In genomic region chr2:231387904-231388724, GRCh38 we compare ENCODE assay signal across 10 cellular contexts. TPM values are rescaled to one million over a fixed set of nuclear protein-coding genes. Genes with fewer than 3 reads are reported as not detected.
DNase-seq lines count a peak whose midpoint lies in the region; ATAC-seq and TF ChIP-seq lines count a peak whose summit lies in the region.
"Had no signal": no experiment of that assay in that cellular context is flagged by ENCODE, and none has a peak within 500 bp of the region (broad histone marks: within the 10 kb centered on the region; RNA-seq: fewer than 3 reads in every experiment).

No MANE protein-coding gene starts in this region.

- H3K36me3 Mint-ChIP-seq in CD4-positive, CD25-positive, alpha-beta regulatory T cell, result no peaks in the 10 kb centered on the region
- H3K36me3 Mint-ChIP-seq in nephron progenitor cell (ENCODE audit: low read depth), result peaks cover 20% of the 10 kb centered on the region
- no peaks in the 10 kb centered on the region for H3K36me3 Mint-ChIP-seq in activated CD4-positive, alpha-beta T cell treated with anti-CD3 and anti-CD28 coated beads, Interleukin-2, amount 10 ng/mL, durations not matched to agents 24 days and 14 days (ENCODE audit: low read depth)
- no peaks in the 10 kb centered on the region for H3K36me3 Mint-ChIP-seq in activated T-helper 17 cell treated with anti-CD3 and anti-CD28 coated beads, Interleukin-2, amount 50 U/mL, for 72 hours (ENCODE audit: low read depth)

- H3K4me1 ChIP-seq in CD4-positive, CD25-positive, alpha-beta regulatory T cell (ENCODE audit: control insufficient read depth, insufficient read depth, low read length, poor library complexity, severe bottlenecking), result no peaks in the 10 kb centered on the region
- no peaks in the 10 kb centered on the region for H3K4me1 ChIP-seq in RWPE2 (ENCODE audit: insufficient read depth, poor library complexity, severe bottlenecking)

- H3K27ac Mint-ChIP-seq in CD4-positive, CD25-positive, alpha-beta regulatory T cell, result no peak overlapping the region
- H3K27ac Mint-ChIP-seq in nephron progenitor cell, result peak overlapping the region; percentile 39
- no peak overlapping the region for H3K27ac Mint-ChIP-seq in activated CD4-positive, alpha-beta T cell treated with anti-CD3 and anti-CD28 coated beads, Interleukin-2, amount 10 ng/mL, durations not matched to agents 24 days and 14 days
- H3K27ac Mint-ChIP-seq in activated T-helper 17 cell treated with anti-CD3 and anti-CD28 coated beads, Interleukin-2, amount 50 U/mL, for 72 hours, result no peak overlapping the region

- DNase-seq in CD4-positive, CD25-positive, alpha-beta regulatory T cell, result no peak
- DNase-seq in RWPE2 (ENCODE audit: low spot score) (no peak), fibroblast of mammary gland (ENCODE audit: low read depth) (peak; percentile 43), nephron progenitor cell (no peak)
- DNase-seq in activated CD4-positive, alpha-beta T cell treated with anti-CD3 and anti-CD28 coated beads, Interleukin-2, amount 10 ng/mL, durations not matched to agents 24 days and 14 days, result no peak
- no peak for DNase-seq in stimulated activated CD8-positive, alpha-beta memory T cell treated with anti-CD3 and anti-CD28 coated beads, Interleukin-4, amount 100 ng/mL, for 48 hours
- DNase-seq: central memory CD4-positive, alpha-beta T cell had no signal

- intact Hi-C loops in activated CD4-positive, alpha-beta T cell treated with anti-CD3 and anti-CD28 coated beads, Interleukin-2, amount 10 ng/mL, durations not matched to agents 24 days and 14 days (cut with micrococcal nuclease), result no loop called here

- H3K9me3 ChIP-seq in CD4-positive, CD25-positive, alpha-beta regulatory T cell (ENCODE audit: control insufficient read depth in 2 of 2, low read length in 2 of 2), result no peaks in the 10 kb centered on the region
- H3K9me3 ChIP-seq in RWPE2 (ENCODE audit: severe bottlenecking), result no peaks in the 10 kb centered on the region

- peak; percentile 23 to 26 for ATAC-seq in CD4-positive, CD25-positive, alpha-beta regulatory T cell (ENCODE audit: low read depth in 2 of 2)
- ATAC-seq in RWPE2 (ENCODE audit: low read depth) (peak; percentile 18; the same call in 1 of the 3 replicates), HG02759 (IDR thresholded peaks at IDR 0.05; ENCODE audit: unreplicated experiment) (no peak)
- no peak for ATAC-seq in activated T-helper 17 cell treated with anti-CD3 and anti-CD28 coated beads, Interleukin-2, amount 50 U/mL, for 72 hours (replicated peaks)

- no peaks in the 10 kb centered on the region for H3K27me3 ChIP-seq in CD4-positive, CD25-positive, alpha-beta regulatory T cell (ENCODE audit: control insufficient read depth, insufficient read depth, low read length)
- no peaks in the 10 kb centered on the region for H3K27me3 ChIP-seq in RWPE2 (ENCODE audit: insufficient read depth, poor library complexity, severe bottlenecking)

- no peaks in the 10 kb centered on the region for H3K36me3 ChIP-seq in CD4-positive, CD25-positive, alpha-beta regulatory T cell (ENCODE audit: control insufficient read depth, insufficient read depth, low read length)
- H3K36me3 ChIP-seq in RWPE2 (ENCODE audit: low read depth), result no peaks in the 10 kb centered on the region

- no peak overlapping the region for H3K4me3 Mint-ChIP-seq in CD4-positive, CD25-positive, alpha-beta regulatory T cell
- H3K4me3 Mint-ChIP-seq in nephron progenitor cell, result no peak overlapping the region
- H3K4me3 Mint-ChIP-seq in activated CD4-positive, alpha-beta T cell treated with anti-CD3 and anti-CD28 coated beads, Interleukin-2, amount 10 ng/mL, durations not matched to agents 24 days and 14 days, result no peak overlapping the region
- no peak overlapping the region for H3K4me3 Mint-ChIP-seq in activated T-helper 17 cell treated with anti-CD3 and anti-CD28 coated beads, Interleukin-2, amount 50 U/mL, for 72 hours

- TF ChIP-seq CTCF in RWPE2 (IDR thresholded peaks at IDR 0.05; ENCODE audit: poor library complexity, severe bottlenecking), result no peak
- no peak for TF ChIP-seq CTCF in fibroblast of mammary gland (conservative IDR thresholded peaks at IDR 0.05; ENCODE audit: control insufficient read depth, insufficient read depth, low read depth, low read length)
- no peak for TF ChIP-seq CTCF in nephron progenitor cell (IDR thresholded peaks at IDR 0.05)

- peaks cover 18% of the 10 kb centered on the region for H3K27me3 Mint-ChIP-seq in CD4-positive, CD25-positive, alpha-beta regulatory T cell
- H3K27me3 Mint-ChIP-seq in nephron progenitor cell (ENCODE audit: low read depth, poor library complexity), result peaks cover 20% of the 10 kb centered on the region
- peaks cover 10% of the 10 kb centered on the region for H3K27me3 Mint-ChIP-seq in activated CD4-positive, alpha-beta T cell treated with anti-CD3 and anti-CD28 coated beads, Interleukin-2, amount 10 ng/mL, durations not matched to agents 24 days and 14 days
- peaks cover 12% of the 10 kb centered on the region for H3K27me3 Mint-ChIP-seq in activated T-helper 17 cell treated with anti-CD3 and anti-CD28 coated beads, Interleukin-2, amount 50 U/mL, for 72 hours

- no peak overlapping the region for H3K4me3 ChIP-seq in CD4-positive, CD25-positive, alpha-beta regulatory T cell (ENCODE audit: low read depth, low read length)
- H3K4me3 ChIP-seq in RWPE2 (ENCODE audit: severe bottlenecking) (no peak overlapping the region), fibroblast of mammary gland (ENCODE audit: control insufficient read depth, low read depth, low read length) (no peak overlapping the region)
- H3K4me3 ChIP-seq: skin epidermis had no signal

- no peak overlapping the region for H3K27ac ChIP-seq in CD4-positive, CD25-positive, alpha-beta regulatory T cell (ENCODE audit: insufficient read depth, low read length, poor library complexity, severe bottlenecking)
- H3K27ac ChIP-seq in RWPE2 (ENCODE audit: poor library complexity, severe bottlenecking), result no peak overlapping the region

- peaks cover 1 to 10% (median 4%) of the 10 kb centered on the region in 7 donors for H3K9me3 Mint-ChIP-seq in CD4-positive, CD25-positive, alpha-beta regulatory T cell
- H3K9me3 Mint-ChIP-seq in nephron progenitor cell, result peaks cover 22% of the 10 kb centered on the region
- H3K9me3 Mint-ChIP-seq in activated CD4-positive, alpha-beta T cell treated with anti-CD3 and anti-CD28 coated beads, Interleukin-2, amount 10 ng/mL, durations not matched to agents 24 days and 14 days, result peaks cover 19% of the 10 kb centered on the region
- peaks cover 8% of the 10 kb centered on the region for H3K9me3 Mint-ChIP-seq in activated T-helper 17 cell treated with anti-CD3 and anti-CD28 coated beads, Interleukin-2, amount 50 U/mL, for 72 hours

- peaks cover 0 to under 1% (median 0%) of the 10 kb centered on the region in 4 donors for H3K4me1 Mint-ChIP-seq in CD4-positive, CD25-positive, alpha-beta regulatory T cell
- peaks cover 45% of the 10 kb centered on the region for H3K4me1 Mint-ChIP-seq in nephron progenitor cell
- H3K4me1 Mint-ChIP-seq in activated CD4-positive, alpha-beta T cell treated with anti-CD3 and anti-CD28 coated beads, Interleukin-2, amount 10 ng/mL, durations not matched to agents 24 days and 14 days, result peaks cover 2% of the 10 kb centered on the region
- H3K4me1 Mint-ChIP-seq in activated T-helper 17 cell treated with anti-CD3 and anti-CD28 coated beads, Interleukin-2, amount 50 U/mL, for 72 hours, result no peaks in the 10 kb centered on the region

RNA-seq across cellular contexts. Expression of gene B3GNT7, which starts 7.4 kb away (rescaled TPM):
- not detected for total RNA-seq in CD4-positive, CD25-positive, alpha-beta regulatory T cell
- polyA plus RNA-seq in CD4-positive, CD25-positive, alpha-beta regulatory T cell, result not detected
- not detected in 2 replicates for total RNA-seq in activated CD4-positive, alpha-beta T cell treated with anti-CD3 and anti-CD28 coated beads, Interleukin-2, amount 10 ng/mL, durations not matched to agents 24 days and 14 days
- under 1 TPM in 1 of 2 donors, not detected in 1; 0.19 TPM for total RNA-seq in activated T-helper 17 cell treated with anti-CD3 and anti-CD28 coated beads, Interleukin-2, amount 50 U/mL, for 72 hours

Comparison
In these comparisons a context has a peak if more than half of its experiments do, and no peak if none do; other contexts are left out.
1. ATAC-seq: peak in CD4-positive, CD25-positive, alpha-beta regulatory T cell (2 of 2) and RWPE2 (single experiment); none in activated T-helper 17 cell treated with anti-CD3 and anti-CD28 coated beads, Interleukin-2, amount 50 U/mL, for 72 hours (single experiment) and HG02759 (single experiment).